ENCODE assay signal across 19 cellular contexts in the genomic region with DNA sequence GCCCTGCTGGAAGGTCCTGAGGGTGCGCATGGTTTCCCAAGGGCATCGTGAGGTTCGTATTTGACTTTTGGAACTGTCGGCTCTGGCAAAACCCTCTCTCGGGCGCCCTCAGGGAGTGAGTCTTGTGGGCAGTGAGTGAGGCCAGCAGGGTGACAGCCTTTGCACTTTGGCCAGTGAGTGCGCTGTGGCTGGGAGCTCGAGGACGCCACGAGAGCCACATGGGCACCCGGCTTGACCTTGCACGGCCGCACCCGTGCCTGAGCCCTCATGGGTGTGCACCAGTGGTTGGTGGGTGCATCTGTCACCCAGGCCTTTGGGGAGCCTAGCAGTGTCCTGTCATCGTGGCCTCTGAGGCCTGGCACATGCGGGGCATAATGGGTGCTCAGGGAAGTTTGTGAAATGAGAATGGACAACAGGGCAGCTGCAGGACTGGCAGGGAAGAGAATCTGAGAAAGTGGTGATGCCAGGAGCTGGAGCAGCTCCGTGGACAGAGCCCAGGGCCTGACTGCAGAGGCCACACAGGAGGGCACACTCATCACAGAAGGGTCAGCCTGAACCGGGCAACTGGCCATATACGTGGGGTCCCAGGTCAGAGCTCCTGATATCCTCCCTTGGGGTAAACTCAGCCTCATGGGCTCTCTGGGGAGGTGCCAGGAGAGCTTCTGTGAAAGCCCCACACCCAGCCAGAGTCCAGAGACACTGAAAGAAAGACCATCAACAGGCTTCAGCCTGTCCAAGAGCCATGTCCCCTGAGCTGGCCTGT.
"Had no signal": no experiment of that assay in that cellular context is flagged by ENCODE, and none has a peak within 500 bp of the region (broad histone marks: within the 10 kb centered on the region; RNA-seq: fewer than 3 reads in every experiment).

No MANE protein-coding gene starts in this region.

- H3K4me3 Mint-ChIP-seq: activated CD4-positive, alpha-beta T cell treated with anti-CD3 and anti-CD28 coated beads, Interleukin-2, amount 10 ng/mL, durations not matched to agents 24 days and 14 days; activated CD8-positive, alpha-beta memory T cell treated with anti-CD3 and anti-CD28 coated beads, Interleukin-2, amount 10 ng/mL, durations not matched to agents 7 days and 5 days; activated CD8-positive, alpha-beta T cell treated with anti-CD3 and anti-CD28 coated beads for 36 hours; activated naive CD8-positive, alpha-beta T cell treated with anti-CD3 and anti-CD28 coated beads, Interleukin-2, amount 50 U/mL, for 24 hours; memory B cell; stimulated activated naive CD8-positive, alpha-beta T cell treated with anti-CD3 and anti-CD28 coated beads, Interleukin-15, Interleukin-2, amounts not matched to agents 100 ng/mL and 50 ng/mL, for 24 hours had no signal

- DNase-seq: activated CD4-positive, alpha-beta T cell treated with anti-CD3 and anti-CD28 coated beads, Interleukin-2, amount 10 ng/mL, durations not matched to agents 24 days and 14 days; activated CD8-positive, alpha-beta memory T cell treated with anti-CD3 and anti-CD28 coated beads, Interleukin-2, amount 10 ng/mL, durations not matched to agents 7 days and 5 days; activated CD8-positive, alpha-beta T cell treated with anti-CD3 and anti-CD28 coated beads for 36 hours; activated gamma-delta T cell; activated naive CD4-positive, alpha-beta T cell treated with anti-CD3 and anti-CD28 coated beads, Interleukin-2, amount 50 U/mL, for 16 hours; activated naive CD8-positive, alpha-beta T cell treated with anti-CD3 and anti-CD28 coated beads, Interleukin-2, amount 50 U/mL, for 24 hours; activated T-cell treated with anti-CD3 and anti-CD28 coated beads for 4 hours; cerebellar nuclear complex; foreskin fibroblast; kidney glomerular epithelial cell; left ventricle myocardium inferior; nucleus accumbens; stimulated activated CD4-positive, alpha-beta T cell treated with anti-CD3 and anti-CD28 coated beads, Interleukin-12 subunit alpha, Interleukin-12 subunit beta, amount 100 ng/mL, for 4 hours; stimulated activated CD4-positive, alpha-beta T cell treated with anti-CD3 and anti-CD28 coated beads, Interleukin-1b, Interleukin-23, amount 100 ng/mL, for 48 hours; trophoblast cell had no signal

- H3K27me3 Mint-ChIP-seq: activated CD8-positive, alpha-beta T cell treated with anti-CD3 and anti-CD28 coated beads for 36 hours had no signal

- H3K9me3 Mint-ChIP-seq: activated CD4-positive, alpha-beta T cell treated with anti-CD3 and anti-CD28 coated beads, Interleukin-2, amount 10 ng/mL, durations not matched to agents 24 days and 14 days; activated CD8-positive, alpha-beta T cell treated with anti-CD3 and anti-CD28 coated beads for 36 hours; activated naive CD8-positive, alpha-beta T cell treated with anti-CD3 and anti-CD28 coated beads, Interleukin-2, amount 50 U/mL, for 24 hours; nephron; stimulated activated naive CD8-positive, alpha-beta T cell treated with anti-CD3 and anti-CD28 coated beads, Interleukin-15, Interleukin-2, amounts not matched to agents 100 ng/mL and 50 ng/mL, for 24 hours had no signal

- H3K27ac ChIP-seq: left ventricle myocardium inferior had no signal

- H3K9me3 ChIP-seq: left ventricle myocardium inferior had no signal

- H3K36me3 Mint-ChIP-seq: activated CD8-positive, alpha-beta memory T cell treated with anti-CD3 and anti-CD28 coated beads, Interleukin-2, amount 10 ng/mL, durations not matched to agents 7 days and 5 days; memory B cell had no signal

- ATAC-seq: activated CD8-positive, alpha-beta memory T cell treated with anti-CD3 and anti-CD28 coated beads, Interleukin-2, amount 10 ng/mL, durations not matched to agents 7 days and 5 days; activated CD8-positive, alpha-beta T cell treated with anti-CD3 and anti-CD28 coated beads for 36 hours; activated naive CD8-positive, alpha-beta T cell treated with anti-CD3 and anti-CD28 coated beads, Interleukin-2, amount 50 U/mL, for 24 hours; SK-N-SH treated with all-trans-retinoic acid at 6 μM for 48 hours had no signal

- H3K27ac Mint-ChIP-seq: activated CD4-positive, alpha-beta T cell treated with anti-CD3 and anti-CD28 coated beads, Interleukin-2, amount 10 ng/mL, durations not matched to agents 24 days and 14 days; activated CD8-positive, alpha-beta memory T cell treated with anti-CD3 and anti-CD28 coated beads, Interleukin-2, amount 10 ng/mL, durations not matched to agents 7 days and 5 days; activated CD8-positive, alpha-beta T cell treated with anti-CD3 and anti-CD28 coated beads for 36 hours; activated naive CD8-positive, alpha-beta T cell treated with anti-CD3 and anti-CD28 coated beads, Interleukin-2, amount 50 U/mL, for 24 hours; memory B cell; nephron; stimulated activated naive CD8-positive, alpha-beta T cell treated with anti-CD3 and anti-CD28 coated beads, Interleukin-15, Interleukin-2, amounts not matched to agents 100 ng/mL and 50 ng/mL, for 24 hours had no signal

- H3K4me3 ChIP-seq: left ventricle myocardium inferior had no signal

- H3K4me1 ChIP-seq: left ventricle myocardium inferior had no signal
